8 cellular contexts compared by ENCODE assay signal in genomic region chr3:71930056-71930991, GRCh38.
A peak's percentile ranks its signal among the peaks of the same experiment; 100 is the strongest.
DNase-seq lines count a peak whose midpoint lies in the region; ATAC-seq and TF ChIP-seq lines count a peak whose summit lies in the region.

No MANE protein-coding gene starts in this region.

- peaks cover 3% of the 10 kb centered on the region for H3K27me3 Mint-ChIP-seq in activated naive CD8-positive, alpha-beta T cell treated with anti-CD3 and anti-CD28 coated beads, Interleukin-2, amount 50 U/mL, for 24 hours

- H3K27me3 ChIP-seq in WERI-Rb-1 (ENCODE audit: insufficient read depth, low read depth, severe bottlenecking), result no peaks in the 10 kb centered on the region
- H3K27me3 ChIP-seq in thyroid gland, result no peaks in the 10 kb centered on the region

- ATAC-seq in activated naive CD8-positive, alpha-beta T cell treated with anti-CD3 and anti-CD28 coated beads, Interleukin-2, amount 50 U/mL, for 24 hours, result no peak
- no peak for ATAC-seq in GM18498 (IDR thresholded peaks at IDR 0.05; ENCODE audit: unreplicated experiment)

- no peak for TF ChIP-seq POLR2A in thyroid gland (IDR thresholded peaks at IDR 0.05)

- TF ChIP-seq CTCF in HFF-Myc (IDR thresholded peaks at IDR 0.05; ENCODE audit: low read depth, low read length, missing control alignments) (peak; percentile 32), WERI-Rb-1 (IDR thresholded peaks at IDR 0.05; ENCODE audit: low read depth, low read length) (peak; percentile 70), thyroid gland (IDR thresholded peaks at IDR 0.05) (no peak)

- no peak overlapping the region for H3K27ac Mint-ChIP-seq in activated naive CD8-positive, alpha-beta T cell treated with anti-CD3 and anti-CD28 coated beads, Interleukin-2, amount 50 U/mL, for 24 hours

- DNase-seq in ELR (ENCODE audit: low read depth) (peak; percentile 29), HFF-Myc (ENCODE audit: extremely low read depth, low read depth) (no peak), WERI-Rb-1 (peak; percentile 90), inferior parietal cortex (ENCODE audit: extremely low spot score) (peak; percentile 24), thyroid gland (no peak), NCI-H146 treated with DMSO at 0.1 percent for 48 hours (lab: John Stamatoyannopoulos, UW; ENCODE audit: unreplicated experiment) (no peak)
- DNase-seq in activated naive CD8-positive, alpha-beta T cell treated with anti-CD3 and anti-CD28 coated beads, Interleukin-2, amount 50 U/mL, for 24 hours, result no peak

- no peaks in the 10 kb centered on the region for H3K36me3 ChIP-seq in WERI-Rb-1
- H3K36me3 ChIP-seq in thyroid gland, result no peaks in the 10 kb centered on the region

- H3K36me3 Mint-ChIP-seq in activated naive CD8-positive, alpha-beta T cell treated with anti-CD3 and anti-CD28 coated beads, Interleukin-2, amount 50 U/mL, for 24 hours (ENCODE audit: low read depth), result no peaks in the 10 kb centered on the region

- H3K27ac ChIP-seq in WERI-Rb-1 (no peak overlapping the region; the same call in 1 of the 2 replicates), thyroid gland (no peak overlapping the region)

- no peaks in the 10 kb centered on the region for H3K9me3 Mint-ChIP-seq in activated naive CD8-positive, alpha-beta T cell treated with anti-CD3 and anti-CD28 coated beads, Interleukin-2, amount 50 U/mL, for 24 hours

- no peak overlapping the region for H3K4me3 ChIP-seq in HFF-Myc (replicated peaks; ENCODE audit: low read depth, low read length)
- no peak overlapping the region for H3K4me3 ChIP-seq in WERI-Rb-1 (ENCODE audit: low read depth, low read length)
- H3K4me3 ChIP-seq in thyroid gland (replicated peaks in 1 of 3), result no peak overlapping the region

- H3K4me3 Mint-ChIP-seq in activated naive CD8-positive, alpha-beta T cell treated with anti-CD3 and anti-CD28 coated beads, Interleukin-2, amount 50 U/mL, for 24 hours, result no peak overlapping the region

- 74 to 82% methylated on average over 10 of the region's 10 CpGs for WGBS in thyroid gland, 2 donors

- intact Hi-C loops in thyroid gland (cut with DNase I), result no loop called here

- peaks cover 9% of the 10 kb centered on the region for H3K4me1 Mint-ChIP-seq in activated naive CD8-positive, alpha-beta T cell treated with anti-CD3 and anti-CD28 coated beads, Interleukin-2, amount 50 U/mL, for 24 hours

- H3K4me1 ChIP-seq in thyroid gland, result no peaks in the 10 kb centered on the region

- peaks cover 3% of the 10 kb centered on the region for H3K9me3 ChIP-seq in WERI-Rb-1 (ENCODE audit: severe bottlenecking)
- H3K9me3 ChIP-seq in thyroid gland, result no peaks in the 10 kb centered on the region

Comparison
In these comparisons a context has a peak if more than half of its experiments do, and no peak if none do; other contexts are left out.
1. DNase-seq: peak in ELR (single experiment), WERI-Rb-1 (single experiment) and inferior parietal cortex (single experiment); none in HFF-Myc (single experiment), activated naive CD8-positive, alpha-beta T cell treated with anti-CD3 and anti-CD28 coated beads, Interleukin-2, amount 50 U/mL, for 24 hours (single experiment), thyroid gland (0 of 2) and NCI-H146 treated with DMSO at 0.1 percent for 48 hours (single experiment).
2. CTCF ChIP-seq: peak in HFF-Myc (single experiment) and WERI-Rb-1 (single experiment); none in thyroid gland (0 of 6).